In the genomic region with DNA sequence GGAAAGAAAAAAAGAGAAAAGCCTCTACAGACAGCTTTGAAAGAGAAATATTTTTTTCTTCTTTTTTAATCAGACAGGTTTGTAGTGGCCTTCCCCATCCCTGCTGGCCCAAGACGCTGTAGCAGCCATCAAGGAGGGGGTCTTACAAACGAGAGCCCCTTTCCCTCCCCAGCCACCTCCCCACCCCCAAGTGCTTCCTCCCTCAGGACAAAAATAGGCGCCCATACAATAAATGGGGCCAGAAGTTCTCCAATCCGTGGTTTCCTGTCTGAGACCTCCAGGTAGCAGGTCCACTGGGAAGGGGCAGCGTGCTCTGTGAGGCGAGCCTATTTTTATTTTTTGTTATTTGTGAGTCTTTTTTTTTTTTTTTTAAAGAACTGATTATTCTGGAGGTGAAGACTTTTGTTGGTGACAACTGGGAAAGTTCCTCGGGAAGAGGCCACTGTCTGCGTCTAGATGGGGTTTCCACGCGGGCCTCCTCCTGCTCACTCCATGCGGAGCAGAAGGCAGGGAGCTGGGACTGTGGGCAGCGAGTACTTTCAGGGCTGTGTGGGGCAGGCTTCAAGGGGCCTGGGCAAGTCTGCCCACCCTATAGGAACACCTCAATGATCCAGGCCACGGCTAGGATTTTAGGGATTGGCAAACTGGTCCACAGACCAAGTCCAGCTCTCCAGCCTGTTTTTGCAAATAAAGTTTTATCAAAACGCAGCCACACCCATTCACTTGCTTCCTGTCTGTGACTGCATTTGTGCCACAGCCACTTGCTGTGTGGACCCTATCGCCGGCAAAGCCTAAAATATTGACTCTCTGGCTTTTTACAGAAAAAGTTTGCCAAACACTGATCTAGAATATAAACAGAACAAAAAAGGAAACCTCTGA, we compare ENCODE assay signal across 16 cellular contexts.
DNase-seq lines count a peak whose midpoint lies in the region; ATAC-seq and TF ChIP-seq lines count a peak whose summit lies in the region.
"Had no signal": no experiment of that assay in that cellular context is flagged by ENCODE, and none has a peak within 500 bp of the region (broad histone marks: within the 10 kb centered on the region; RNA-seq: fewer than 3 reads in every experiment).

No MANE protein-coding gene starts in this region.

- peak overlapping the region; percentile 57 for H3K9ac ChIP-seq in BLaER1

- H4K20me1 ChIP-seq in BLaER1, result no peaks in the 10 kb centered on the region

- no peaks in the 10 kb centered on the region for H3K27me3 Mint-ChIP-seq in activated T-cell treated with anti-CD3 and anti-CD28 coated beads, Interleukin-2, amount 50 U/mL, for 24 hours

- peaks cover 2% of the 10 kb centered on the region for H3K4me1 Mint-ChIP-seq in activated T-cell treated with anti-CD3 and anti-CD28 coated beads, Interleukin-2, amount 50 U/mL, for 24 hours (ENCODE audit: low read depth)

- H3K4me3 ChIP-seq in BLaER1 (no peak overlapping the region), ascending aorta (no peak overlapping the region), lower lobe of right lung (no peak overlapping the region)
- H3K4me3 ChIP-seq: HAP-1 had no signal

- intact Hi-C loops in ascending aorta (cut with DNase I) (loop anchor here (5.0 kb wide), 1 partner anchor 364 kb away; no protein-coding TSS in a partner anchor), posterior vena cava (cut with DNase I) (loop anchor here (5.0 to 10.0 kb wide), 5 partner anchors 266 to 736 kb away; partner anchors contain the start of gene SMAD7 (in 1 of the 2)), lower lobe of right lung (cut with DNase I) (no loop called here)

- ATAC-seq in lower lobe of right lung (no peak), HG03457 (IDR thresholded peaks at IDR 0.05; ENCODE audit: unreplicated experiment) (no peak), GM19351 (IDR thresholded peaks at IDR 0.05; ENCODE audit: unreplicated experiment) (no peak)

- H3K36me3 Mint-ChIP-seq in activated T-cell treated with anti-CD3 and anti-CD28 coated beads, Interleukin-2, amount 50 U/mL, for 24 hours (ENCODE audit: low read depth), result no peaks in the 10 kb centered on the region

- H3K27ac ChIP-seq in BLaER1 (0 out of 2 replicates have a peak overlapping the region, but pooled peaks have one; percentile 38), ascending aorta (peak overlapping the region; percentile 84 to 86), lower lobe of right lung (no peak overlapping the region)

- H3K4me1 ChIP-seq in BLaER1 (peaks cover 85% of the 10 kb centered on the region), ascending aorta (peaks cover 24 to 47% of the 10 kb centered on the region in 2 donors), lower lobe of right lung (peaks cover 54% of the 10 kb centered on the region)

- no peaks in the 10 kb centered on the region for H3K27me3 ChIP-seq in BLaER1
- no peaks in the 10 kb centered on the region for H3K27me3 ChIP-seq in ascending aorta
- H3K27me3 ChIP-seq in lower lobe of right lung (ENCODE audit: low read depth), result no peaks in the 10 kb centered on the region
- H3K27me3 ChIP-seq: BE2C had no signal

- peak overlapping the region; percentile 47 for H3K27ac Mint-ChIP-seq in activated T-cell treated with anti-CD3 and anti-CD28 coated beads, Interleukin-2, amount 50 U/mL, for 24 hours

- H3K36me3 ChIP-seq in BLaER1, result peaks cover 4% of the 10 kb centered on the region; the same call in 1 of the 2 replicates
- peaks cover 0 to 9% of the 10 kb centered on the region in 2 donors for H3K36me3 ChIP-seq in ascending aorta
- H3K36me3 ChIP-seq in lower lobe of right lung, result no peaks in the 10 kb centered on the region
- H3K36me3 ChIP-seq: BE2C, HAP-1 had no signal

- peak overlapping the region; percentile 75 for H3K4me2 ChIP-seq in BLaER1

- H3K9me3 ChIP-seq in BLaER1 (no peaks in the 10 kb centered on the region), ascending aorta (no peaks in the 10 kb centered on the region), lower lobe of right lung (no peaks in the 10 kb centered on the region)
- H3K9me3 ChIP-seq: BE2C, HAP-1 had no signal

- no peak overlapping the region for H3K4me3 Mint-ChIP-seq in activated T-cell treated with anti-CD3 and anti-CD28 coated beads, Interleukin-2, amount 50 U/mL, for 24 hours
- H3K4me3 Mint-ChIP-seq: CD8-positive, alpha-beta memory T cell had no signal

- DNase-seq in activated T-cell treated with anti-CD3 and anti-CD28 coated beads, Interleukin-2, amount 50 U/mL, for 24 hours, result no peak
- DNase-seq in activated T-cell treated with anti-CD3 and anti-CD28 coated beads, Interleukin-2, amount 50 U/mL, for 48 hours, result no peak
- DNase-seq in ascending aorta (ENCODE audit: low spot score in 2 of 2) (no peak), posterior vena cava (ENCODE audit: low spot score) (peak; percentile 58), lower lobe of right lung (no peak)
- DNase-seq: 8988T; BE2C; CD8-positive, alpha-beta memory T cell; DMS79; NCI-H2029; NCI-H2171; NCI-H69 had no signal

- no peaks in the 10 kb centered on the region for H3K9me3 Mint-ChIP-seq in activated T-cell treated with anti-CD3 and anti-CD28 coated beads, Interleukin-2, amount 50 U/mL, for 24 hours
- H3K9me3 Mint-ChIP-seq: CD8-positive, alpha-beta memory T cell had no signal

- TF ChIP-seq CTCF in ascending aorta (IDR thresholded peaks at IDR 0.05) (no peak), lower lobe of right lung (IDR thresholded peaks at IDR 0.05) (no peak)
